In the genomic region with DNA sequence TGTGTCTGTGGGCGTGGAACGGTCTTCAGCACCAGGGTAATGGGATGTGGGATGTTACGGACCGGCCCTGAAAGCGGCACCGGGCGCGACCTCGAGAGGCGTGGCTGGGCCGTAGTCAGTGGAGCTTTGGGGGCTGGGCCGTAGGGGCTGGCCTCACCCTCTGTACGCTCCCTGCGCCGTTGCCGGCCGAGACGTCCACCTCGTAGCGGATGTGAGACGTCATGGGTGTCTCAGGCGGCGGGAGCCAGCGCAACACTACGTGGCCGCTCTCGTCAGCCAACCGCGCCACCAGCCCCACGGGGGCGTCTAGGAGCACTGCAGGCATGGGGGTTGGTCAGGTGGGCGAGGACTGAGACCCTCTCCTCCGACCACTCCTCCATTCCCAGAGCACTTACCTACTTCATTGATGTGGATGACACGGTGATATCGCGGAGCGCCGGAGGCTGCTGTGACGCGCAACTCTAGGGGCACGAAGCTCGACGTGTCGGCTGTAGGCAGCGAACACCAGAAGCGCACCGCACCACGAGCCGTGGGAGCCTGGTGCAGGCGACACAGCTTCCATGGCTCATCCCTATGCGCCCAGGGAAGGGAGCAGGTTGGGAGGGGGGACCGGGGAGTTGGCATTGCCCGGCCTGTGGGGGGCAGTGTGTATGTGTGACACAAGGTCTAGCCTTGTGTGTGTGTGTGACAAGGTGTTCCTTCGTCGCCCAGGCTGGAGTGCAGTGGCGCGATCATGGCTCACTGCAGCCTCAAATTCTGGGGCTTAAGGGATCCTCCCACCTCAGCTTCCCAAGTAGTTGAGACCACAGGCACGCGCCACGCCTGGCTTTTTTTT, we compare ENCODE assay signal across 8 cellular contexts. TPM values are rescaled to one million over a fixed set of nuclear protein-coding genes. Genes with fewer than 3 reads are reported as not detected.
DNase-seq lines count a peak whose midpoint lies in the region; ATAC-seq and TF ChIP-seq lines count a peak whose summit lies in the region.

No MANE protein-coding gene starts in this region.

- TF ChIP-seq POLR2A in Peyer's patch (IDR thresholded peaks at IDR 0.05), result no peak

- H3K4me1 ChIP-seq in CD8-positive, alpha-beta T cell (ENCODE audit: insufficient read depth, low read length), result peaks cover 39% of the 10 kb centered on the region
- peaks cover 3 to 50% (median 20%) of the 10 kb centered on the region in 4 donors for H3K4me1 ChIP-seq in Peyer's patch
- H3K4me1 ChIP-seq in psoas muscle, result peaks cover 32% of the 10 kb centered on the region

- peaks cover 41% of the 10 kb centered on the region for H3K4me1 Mint-ChIP-seq in CD8-positive, alpha-beta T cell (ENCODE audit: low read depth)
- H3K4me1 Mint-ChIP-seq in activated T-helper 2 cell treated with anti-CD3 and anti-CD28 coated beads, Interferon-gamma antibody, Interleukin-2, Interleukin-4, amounts not matched to agents 10 μg/mL and 5 μg/mL and 100 μg/mL, durations not matched to agents 14 hours and 24 hours and 36 hours (ENCODE audit: low read depth), result peaks cover 33% of the 10 kb centered on the region

- peak; percentile 55 for ATAC-seq in CD8-positive, alpha-beta T cell
- peak; percentile 58 for ATAC-seq in GM19372 (IDR thresholded peaks at IDR 0.05; ENCODE audit: low read depth, unreplicated experiment)
- ATAC-seq in HG03460 (IDR thresholded peaks at IDR 0.05; ENCODE audit: unreplicated experiment), result peak; percentile 41
- ATAC-seq in psoas muscle, result peak; percentile 8 to 46 (median 19)

- peak overlapping the region; percentile 72 for H3K4me3 ChIP-seq in CD8-positive, alpha-beta T cell (ENCODE audit: low read depth, low read length)
- H3K4me3 ChIP-seq in Peyer's patch (peak overlapping the region; percentile 49 to 70 (median 61)), psoas muscle (peak overlapping the region; percentile 74)

- peak overlapping the region; percentile 80 for H3K27ac ChIP-seq in CD8-positive, alpha-beta T cell (ENCODE audit: low read depth, low read length)
- H3K27ac ChIP-seq in Peyer's patch, result peak overlapping the region; percentile 78 to 94 (median 88)
- H3K27ac ChIP-seq in psoas muscle, result peak overlapping the region; percentile 70

- peak overlapping the region; percentile 99 for H3K27ac Mint-ChIP-seq in CD8-positive, alpha-beta T cell
- peak overlapping the region; percentile 100 for H3K27ac Mint-ChIP-seq in activated T-helper 2 cell treated with anti-CD3 and anti-CD28 coated beads, Interferon-gamma antibody, Interleukin-2, Interleukin-4, amounts not matched to agents 10 μg/mL and 5 μg/mL and 100 μg/mL, durations not matched to agents 14 hours and 24 hours and 36 hours

- H3K9me3 Mint-ChIP-seq in CD8-positive, alpha-beta T cell, result no peaks in the 10 kb centered on the region
- no peaks in the 10 kb centered on the region for H3K9me3 Mint-ChIP-seq in activated T-helper 2 cell treated with anti-CD3 and anti-CD28 coated beads, Interferon-gamma antibody, Interleukin-2, Interleukin-4, amounts not matched to agents 10 μg/mL and 5 μg/mL and 100 μg/mL, durations not matched to agents 14 hours and 24 hours and 36 hours

- peaks cover 9% of the 10 kb centered on the region for H3K36me3 Mint-ChIP-seq in CD8-positive, alpha-beta T cell
- H3K36me3 Mint-ChIP-seq in activated T-helper 2 cell treated with anti-CD3 and anti-CD28 coated beads, Interferon-gamma antibody, Interleukin-2, Interleukin-4, amounts not matched to agents 10 μg/mL and 5 μg/mL and 100 μg/mL, durations not matched to agents 14 hours and 24 hours and 36 hours (ENCODE audit: low read depth), result peaks cover 17% of the 10 kb centered on the region

- POLR2A ChIA-PET in CD8-positive, alpha-beta T cell (lab: Charles Lee), result interaction anchor here (0.5 to 1.9 kb wide), 9 partner anchors 26 to 362 kb away, joined by 3 to 11 read pairs (median 3); a partner anchor contains a TSS

- DNase-seq in CD8-positive, alpha-beta T cell, result peak in 6 of 7 experiments; percentile 46 to 88 (median 58)
- peak in 2 of 3 donors; percentile 66 to 89 for DNase-seq in Peyer's patch
- peak; percentile 88 for DNase-seq in activated T-helper 2 cell treated with anti-CD3 and anti-CD28 coated beads, Interferon-gamma antibody, Interleukin-2, Interleukin-4, amounts not matched to agents 10 μg/mL and 5 μg/mL and 100 μg/mL, durations not matched to agents 14 hours and 24 hours and 36 hours (ENCODE audit: low spot score)
- DNase-seq in glomerular visceral epithelial cell (ENCODE audit: extremely low spot score), result peak; percentile 89
- DNase-seq in psoas muscle, result peak; percentile 73 to 85
- no peak for DNase-seq in NCI-H1417 treated with DMSO at 0.1 percent for 48 hours (lab: John Stamatoyannopoulos, UW)

- H3K36me3 ChIP-seq in CD8-positive, alpha-beta T cell (ENCODE audit: insufficient read depth, low read length), result no peaks in the 10 kb centered on the region
- H3K36me3 ChIP-seq in Peyer's patch, result no peaks in the 10 kb centered on the region
- H3K36me3 ChIP-seq in psoas muscle (ENCODE audit: insufficient read depth in 1 of 2, low read depth in 1 of 2), result no peaks in the 10 kb centered on the region

- peaks cover 6% of the 10 kb centered on the region for H3K27me3 ChIP-seq in CD8-positive, alpha-beta T cell (ENCODE audit: insufficient read depth, low read length)
- H3K27me3 ChIP-seq in Peyer's patch (peaks cover 0 to 10% of the 10 kb centered on the region in 2 donors), psoas muscle (ENCODE audit: insufficient read depth in 3 of 3, low read length in 2 of 3) (peaks cover 0 to 24% (median 8%) of the 10 kb centered on the region in 3 donors)

- no peaks in the 10 kb centered on the region for H3K9me3 ChIP-seq in CD8-positive, alpha-beta T cell (ENCODE audit: low read length)
- H3K9me3 ChIP-seq in Peyer's patch (no peaks in the 10 kb centered on the region), psoas muscle (no peaks in the 10 kb centered on the region)

- CTCF ChIA-PET in CD8-positive, alpha-beta T cell (lab: Charles Lee), result interaction anchor here (0.6 to 2.4 kb wide), 18 partner anchors 9 to 583 kb away, joined by 3 to 13 read pairs (median 4); a partner anchor contains a TSS

- TF ChIP-seq CTCF in CD8-positive, alpha-beta T cell (IDR thresholded peaks at IDR 0.05), result no peak
- peak in 2 of 6 experiments; percentile 12 to 19 for TF ChIP-seq CTCF in Peyer's patch (IDR thresholded peaks at IDR 0.05)
- no peak for TF ChIP-seq CTCF in psoas muscle (IDR thresholded peaks at IDR 0.05)

- 1 to 3% (median 3%) methylated on average over 57 to 60 of the region's 60 CpGs for WGBS in psoas muscle, 3 donors

- peaks cover 19% of the 10 kb centered on the region for H3K27me3 Mint-ChIP-seq in CD8-positive, alpha-beta T cell (ENCODE audit: low read depth)
- peaks cover 12% of the 10 kb centered on the region for H3K27me3 Mint-ChIP-seq in activated T-helper 2 cell treated with anti-CD3 and anti-CD28 coated beads, Interferon-gamma antibody, Interleukin-2, Interleukin-4, amounts not matched to agents 10 μg/mL and 5 μg/mL and 100 μg/mL, durations not matched to agents 14 hours and 24 hours and 36 hours (ENCODE audit: low read depth)

- intact Hi-C loops in CD8-positive, alpha-beta T cell (cut with DNase I, micrococcal nuclease), result loop anchor here (1.0 to 5.0 kb wide), 11 partner anchors 41 to 729 kb away; a partner anchor contains a TSS
- intact Hi-C loops in activated T-helper 2 cell treated with anti-CD3 and anti-CD28 coated beads, Interferon-gamma antibody, Interleukin-2, Interleukin-4, amounts not matched to agents 10 μg/mL and 5 μg/mL and 100 μg/mL, durations not matched to agents 14 hours and 24 hours and 36 hours (cut with micrococcal nuclease), result loop anchor here (1.0 to 5.0 kb wide), 5 partner anchors 41 to 224 kb away; a partner anchor contains a TSS
- intact Hi-C loops in psoas muscle (cut with DNase I), result loop anchor here (5.0 kb wide), 3 partner anchors 41 to 206 kb away; a partner anchor contains a TSS

- peak overlapping the region; percentile 94 for H3K4me3 Mint-ChIP-seq in CD8-positive, alpha-beta T cell
- H3K4me3 Mint-ChIP-seq in activated T-helper 2 cell treated with anti-CD3 and anti-CD28 coated beads, Interferon-gamma antibody, Interleukin-2, Interleukin-4, amounts not matched to agents 10 μg/mL and 5 μg/mL and 100 μg/mL, durations not matched to agents 14 hours and 24 hours and 36 hours (ENCODE audit: low read depth), result peak overlapping the region; percentile 99

RNA-seq across cellular contexts. Expression of a gene that starts 2.4 kb away (rescaled TPM):
- total RNA-seq in CD8-positive, alpha-beta T cell, result 1 to 10 TPM; 9.1 to 9.5 TPM
- 1 to 10 TPM; 1.2 to 5.0 (median 3.0) TPM for total RNA-seq in Peyer's patch
- 10.3 TPM in 2 replicates for total RNA-seq in activated T-helper 2 cell treated with anti-CD3 and anti-CD28 coated beads, Interferon-gamma antibody, Interleukin-2, Interleukin-4, amounts not matched to agents 10 μg/mL and 5 μg/mL and 100 μg/mL, durations not matched to agents 14 hours and 24 hours and 36 hours
- 1 to 10 TPM; 1.0 to 2.1 (median 1.7) TPM for total RNA-seq in psoas muscle
- 1 to 10 TPM; 1.7 to 2.1 (median 2.1) TPM for polyA plus RNA-seq in psoas muscle

RNA-seq across cellular contexts. Expression of a gene that starts 7.3 kb away (rescaled TPM):
- 1 to 10 TPM; 2.2 to 2.4 TPM for total RNA-seq in CD8-positive, alpha-beta T cell
- total RNA-seq in Peyer's patch, result 1 to 10 TPM in 2 of 4 donors, under 1 TPM in 1, not detected in 1; 0.76 to 3.2 (median 1.9) TPM
- 2.6 and 2.8 TPM in 2 replicates for total RNA-seq in activated T-helper 2 cell treated with anti-CD3 and anti-CD28 coated beads, Interferon-gamma antibody, Interleukin-2, Interleukin-4, amounts not matched to agents 10 μg/mL and 5 μg/mL and 100 μg/mL, durations not matched to agents 14 hours and 24 hours and 36 hours
- total RNA-seq in psoas muscle, result 1 to 10 TPM; 1.1 to 1.7 (median 1.4) TPM
- 1 to 10 TPM; 2.1 to 3.9 (median 2.3) TPM for polyA plus RNA-seq in psoas muscle

RNA-seq across cellular contexts. Expression of a gene that starts 26.5 kb away (rescaled TPM):
- 1 to 10 TPM; 6.0 to 6.2 TPM for total RNA-seq in CD8-positive, alpha-beta T cell
- total RNA-seq in Peyer's patch (10 to 100 TPM in 2 of 4 donors, 1 to 10 TPM in 2; 6.8 to 18.2 (median 10.1) TPM), psoas muscle (10 to 100 TPM; 14.1 to 33.6 (median 21.5) TPM)
- total RNA-seq in activated T-helper 2 cell treated with anti-CD3 and anti-CD28 coated beads, Interferon-gamma antibody, Interleukin-2, Interleukin-4, amounts not matched to agents 10 μg/mL and 5 μg/mL and 100 μg/mL, durations not matched to agents 14 hours and 24 hours and 36 hours, result 2.6 and 3.4 TPM in 2 replicates
- polyA plus RNA-seq in psoas muscle, result 10 to 100 TPM in 2 of 3 donors, 1 to 10 TPM in 1; 4.3 to 30.9 (median 20.8) TPM

RNA-seq across cellular contexts. Expression of a gene that starts 35.4 kb away (rescaled TPM):
- 10 to 100 TPM; 26.9 to 36.4 TPM for total RNA-seq in CD8-positive, alpha-beta T cell
- total RNA-seq in Peyer's patch, result 100 to 1,000 TPM in 1 of 4 donors, 10 to 100 TPM in 3; 25.6 to 157 (median 65.6) TPM
- 14.6 and 16.3 TPM in 2 replicates for total RNA-seq in activated T-helper 2 cell treated with anti-CD3 and anti-CD28 coated beads, Interferon-gamma antibody, Interleukin-2, Interleukin-4, amounts not matched to agents 10 μg/mL and 5 μg/mL and 100 μg/mL, durations not matched to agents 14 hours and 24 hours and 36 hours
- 1 to 10 TPM; 2.4 to 9.2 (median 4.9) TPM for total RNA-seq in psoas muscle
- 1 to 10 TPM; 2.7 to 5.9 (median 5.3) TPM for polyA plus RNA-seq in psoas muscle

RNA-seq across cellular contexts. Expression of a gene that starts 35.7 kb away (rescaled TPM):
- total RNA-seq in CD8-positive, alpha-beta T cell, result 10 to 100 TPM in 1 of 2 experiments, 1 to 10 TPM in 1; 6.5 to 10.6 TPM
- total RNA-seq in Peyer's patch (100 to 1,000 TPM in 3 of 4 donors, 10 to 100 TPM in 1; 77.6 to 212 (median 168) TPM), psoas muscle (10 to 100 TPM; 65.9 to 81.6 (median 70.5) TPM)
- total RNA-seq in activated T-helper 2 cell treated with anti-CD3 and anti-CD28 coated beads, Interferon-gamma antibody, Interleukin-2, Interleukin-4, amounts not matched to agents 10 μg/mL and 5 μg/mL and 100 μg/mL, durations not matched to agents 14 hours and 24 hours and 36 hours, result 34.0 and 34.9 TPM in 2 replicates
- 10 to 100 TPM; 63.0 to 95.1 (median 90.4) TPM for polyA plus RNA-seq in psoas muscle
